1 cellular context compared by ENCODE assay signal in the genomic region with DNA sequence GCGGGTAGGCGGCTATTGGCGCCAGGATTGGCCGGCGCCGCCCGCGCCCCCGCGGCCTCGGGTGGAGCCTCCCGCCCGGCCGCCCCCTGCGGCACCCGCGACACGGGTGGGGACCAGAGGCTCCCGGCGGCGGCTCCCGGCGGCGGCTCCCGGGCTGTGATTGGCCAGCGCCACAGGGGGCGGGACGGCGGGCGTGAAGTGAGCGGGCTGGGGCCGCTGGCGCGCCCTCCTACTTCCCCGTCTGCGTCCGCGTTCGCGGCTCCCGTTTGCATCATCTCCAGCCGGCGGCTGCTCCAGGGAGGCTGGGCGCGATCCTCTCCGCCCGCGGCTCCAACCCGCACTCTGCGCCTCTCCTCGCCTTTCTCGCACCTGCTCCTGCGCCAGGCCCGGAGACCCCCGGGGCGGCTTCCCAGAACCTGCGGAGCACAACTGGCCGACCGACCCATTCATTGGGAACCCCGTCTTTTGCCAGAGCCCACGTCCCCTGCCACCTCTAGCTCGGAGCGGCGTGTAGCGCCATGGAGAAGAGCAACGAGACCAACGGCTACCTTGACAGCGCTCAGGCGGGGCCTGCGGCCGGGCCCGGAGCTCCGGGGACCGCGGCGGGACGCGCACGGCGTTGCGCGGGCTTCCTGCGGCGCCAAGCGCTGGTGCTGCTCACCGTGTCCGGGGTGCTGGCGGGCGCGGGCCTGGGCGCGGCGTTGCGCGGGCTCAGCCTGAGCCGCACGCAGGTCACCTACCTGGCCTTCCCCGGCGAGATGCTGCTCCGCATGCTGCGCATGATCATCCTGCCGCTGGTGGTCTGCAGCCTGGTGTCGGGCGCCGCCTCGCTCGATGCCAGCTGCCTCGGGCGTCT.
TF ChIP-seq lines count a peak whose summit lies in the region.

A gene (plus strand): TSS at position 274 of the 856 bp plus-strand sequence. CDS start 245 bp downstream, at position 519.

TF ChIP-seq in HepG2, 621 proteins besides CTCF, POLR2A, EP300 and RAD21 (continued from another document and continues in another):
- TF ChIP-seq, protein P1, sequence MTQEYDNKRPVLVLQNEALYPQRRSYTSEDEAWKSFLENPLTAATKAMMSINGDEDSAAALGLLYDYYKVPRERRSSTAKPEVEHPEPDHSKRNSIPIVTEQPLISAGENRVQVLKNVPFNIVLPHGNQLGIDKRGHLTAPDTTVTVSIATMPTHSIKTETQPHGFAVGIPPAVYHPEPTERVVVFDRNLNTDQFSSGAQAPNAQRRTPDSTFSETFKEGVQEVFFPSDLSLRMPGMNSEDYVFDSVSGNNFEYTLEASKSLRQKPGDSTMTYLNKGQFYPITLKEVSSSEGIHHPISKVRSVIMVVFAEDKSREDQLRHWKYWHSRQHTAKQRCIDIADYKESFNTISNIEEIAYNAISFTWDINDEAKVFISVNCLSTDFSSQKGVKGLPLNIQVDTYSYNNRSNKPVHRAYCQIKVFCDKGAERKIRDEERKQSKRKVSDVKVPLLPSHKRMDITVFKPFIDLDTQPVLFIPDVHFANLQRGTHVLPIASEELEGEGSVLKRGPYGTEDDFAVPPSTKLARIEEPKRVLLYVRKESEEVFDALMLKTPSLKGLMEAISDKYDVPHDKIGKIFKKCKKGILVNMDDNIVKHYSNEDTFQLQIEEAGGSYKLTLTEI (CRISPR knock-in tag; conservative IDR thresholded peaks at IDR 0.05) = no peak
- TF ChIP-seq, protein P2, sequence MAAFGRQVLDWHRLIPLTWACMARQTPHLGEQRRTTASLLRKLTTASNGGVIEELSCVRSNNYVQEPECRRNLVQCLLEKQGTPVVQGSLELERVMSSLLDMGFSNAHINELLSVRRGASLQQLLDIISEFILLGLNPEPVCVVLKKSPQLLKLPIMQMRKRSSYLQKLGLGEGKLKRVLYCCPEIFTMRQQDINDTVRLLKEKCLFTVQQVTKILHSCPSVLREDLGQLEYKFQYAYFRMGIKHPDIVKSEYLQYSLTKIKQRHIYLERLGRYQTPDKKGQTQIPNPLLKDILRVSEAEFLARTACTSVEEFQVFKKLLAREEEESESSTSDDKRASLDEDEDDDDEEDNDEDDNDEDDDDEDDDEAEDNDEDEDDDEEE (CRISPR knock-in tag; IDR thresholded peaks at IDR 0.05) = no peak
- TF ChIP-seq, protein P3, sequence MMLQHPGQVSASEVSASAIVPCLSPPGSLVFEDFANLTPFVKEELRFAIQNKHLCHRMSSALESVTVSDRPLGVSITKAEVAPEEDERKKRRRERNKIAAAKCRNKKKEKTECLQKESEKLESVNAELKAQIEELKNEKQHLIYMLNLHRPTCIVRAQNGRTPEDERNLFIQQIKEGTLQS (CRISPR knock-in tag; IDR thresholded peaks at IDR 0.05) = peak; percentile 93
- TF ChIP-seq ZFP90 (CRISPR knock-in tag; IDR thresholded peaks at IDR 0.05; ENCODE audit: borderline replicate concordance) (no peak; the same call in 1 of the 2 replicates), PITX1 (CRISPR knock-in tag; IDR thresholded peaks at IDR 0.05) (peak; percentile 13; the same call in 1 of the 2 replicates), ZFP37 (CRISPR knock-in tag; IDR thresholded peaks at IDR 0.05; ENCODE audit: borderline replicate concordance) (peak; percentile 76; the same call in 1 of the 2 replicates), ZNF670 (CRISPR knock-in tag; IDR thresholded peaks at IDR 0.05; ENCODE audit: borderline replicate concordance) (no peak), MEIS2 (CRISPR knock-in tag; IDR thresholded peaks at IDR 0.05) (0 out of 2 replicates have a peak, but pooled peaks have one; percentile 72), ARID2 (CRISPR knock-in tag; IDR thresholded peaks at IDR 0.05; ENCODE audit: borderline replicate concordance) (no peak), ZNF205 (CRISPR knock-in tag; IDR thresholded peaks at IDR 0.05) (no peak), RBFOX2 (IDR thresholded peaks at IDR 0.05; ENCODE audit: low read depth, low read length) (peak; percentile 86), ISL2 (CRISPR knock-in tag; IDR thresholded peaks at IDR 0.05) (peak; percentile 28; the same call in 1 of the 2 replicates), ZNF331 (CRISPR knock-in tag; IDR thresholded peaks at IDR 0.05) (no peak), BORCS8-MEF2B (CRISPR knock-in tag; IDR thresholded peaks at IDR 0.05) (no peak), NPAS2 (CRISPR knock-in tag; IDR thresholded peaks at IDR 0.05; ENCODE audit: borderline replicate concordance) (no peak), JDP2 (CRISPR knock-in tag; IDR thresholded peaks at IDR 0.05; ENCODE audit: borderline replicate concordance) (no peak), XRCC5 (optimal IDR thresholded peaks at IDR 0.05; ENCODE audit: low read length) (peak; percentile 4), RNF2 (conservative IDR thresholded peaks at IDR 0.05; ENCODE audit: low read depth) (0 out of 2 replicates have a peak, but pooled peaks have one; percentile 41), STAT5B (CRISPR knock-in tag; IDR thresholded peaks at IDR 0.05) (no peak), ZNF841 (CRISPR knock-in tag; IDR thresholded peaks at IDR 0.05; ENCODE audit: borderline replicate concordance) (peak; percentile 78; the same call in 1 of the 2 replicates), ZNF83 (CRISPR knock-in tag; IDR thresholded peaks at IDR 0.05; ENCODE audit: borderline replicate concordance) (no peak), ZIK1 (CRISPR knock-in tag; IDR thresholded peaks at IDR 0.05; ENCODE audit: borderline replicate concordance, low read depth) (peak; percentile 58; the same call in 1 of the 2 replicates), HOXA5 (CRISPR knock-in tag; IDR thresholded peaks at IDR 0.05) (peak; percentile 76), ZNF33A (CRISPR knock-in tag; IDR thresholded peaks at IDR 0.05; ENCODE audit: borderline replicate concordance) (no peak), ATRX (CRISPR knock-in tag; IDR thresholded peaks at IDR 0.05; ENCODE audit: borderline replicate concordance) (no peak), ZNF567 (CRISPR knock-in tag; IDR thresholded peaks at IDR 0.05; ENCODE audit: borderline replicate concordance) (0 out of 2 replicates have a peak, but pooled peaks have one; percentile 14), KLF9 (CRISPR knock-in tag; IDR thresholded peaks at IDR 0.05; ENCODE audit: low read depth) (no peak), ZSCAN12 (CRISPR knock-in tag; IDR thresholded peaks at IDR 0.05) (no peak; the same call in 1 of the 2 replicates), KDM3A (CRISPR knock-in tag; IDR thresholded peaks at IDR 0.05; ENCODE audit: low read depth) (no peak), GTF3A (CRISPR knock-in tag; conservative IDR thresholded peaks at IDR 0.05) (no peak), RCOR2 (CRISPR knock-in tag; IDR thresholded peaks at IDR 0.05) (no peak), SUZ12 (IDR thresholded peaks at IDR 0.05; ENCODE audit: low read depth, low read length) (no peak), NR1H2 (CRISPR knock-in tag; IDR thresholded peaks at IDR 0.05; ENCODE audit: borderline replicate concordance, low read depth) (no peak), ZNF235 (CRISPR knock-in tag; IDR thresholded peaks at IDR 0.05; ENCODE audit: borderline replicate concordance) (no peak; the same call in 1 of the 2 replicates), THAP11 (CRISPR knock-in tag; IDR thresholded peaks at IDR 0.05) (no peak; the same call in 1 of the 2 replicates), HIVEP1 (CRISPR knock-in tag; IDR thresholded peaks at IDR 0.05) (no peak), GATA4 (IDR thresholded peaks at IDR 0.05; ENCODE audit: borderline replicate concordance, low read depth) (no peak), ZNF775 (CRISPR knock-in tag; IDR thresholded peaks at IDR 0.05; ENCODE audit: borderline replicate concordance) (no peak), ZNF468 (CRISPR knock-in tag; IDR thresholded peaks at IDR 0.05) (no peak; the same call in 1 of the 2 replicates), ZNF296 (CRISPR knock-in tag; conservative IDR thresholded peaks at IDR 0.05) (no peak), POLR2G (IDR thresholded peaks at IDR 0.05; ENCODE audit: low read depth, low read length) (peak; percentile 83)
- TF ChIP-seq, protein P4, sequence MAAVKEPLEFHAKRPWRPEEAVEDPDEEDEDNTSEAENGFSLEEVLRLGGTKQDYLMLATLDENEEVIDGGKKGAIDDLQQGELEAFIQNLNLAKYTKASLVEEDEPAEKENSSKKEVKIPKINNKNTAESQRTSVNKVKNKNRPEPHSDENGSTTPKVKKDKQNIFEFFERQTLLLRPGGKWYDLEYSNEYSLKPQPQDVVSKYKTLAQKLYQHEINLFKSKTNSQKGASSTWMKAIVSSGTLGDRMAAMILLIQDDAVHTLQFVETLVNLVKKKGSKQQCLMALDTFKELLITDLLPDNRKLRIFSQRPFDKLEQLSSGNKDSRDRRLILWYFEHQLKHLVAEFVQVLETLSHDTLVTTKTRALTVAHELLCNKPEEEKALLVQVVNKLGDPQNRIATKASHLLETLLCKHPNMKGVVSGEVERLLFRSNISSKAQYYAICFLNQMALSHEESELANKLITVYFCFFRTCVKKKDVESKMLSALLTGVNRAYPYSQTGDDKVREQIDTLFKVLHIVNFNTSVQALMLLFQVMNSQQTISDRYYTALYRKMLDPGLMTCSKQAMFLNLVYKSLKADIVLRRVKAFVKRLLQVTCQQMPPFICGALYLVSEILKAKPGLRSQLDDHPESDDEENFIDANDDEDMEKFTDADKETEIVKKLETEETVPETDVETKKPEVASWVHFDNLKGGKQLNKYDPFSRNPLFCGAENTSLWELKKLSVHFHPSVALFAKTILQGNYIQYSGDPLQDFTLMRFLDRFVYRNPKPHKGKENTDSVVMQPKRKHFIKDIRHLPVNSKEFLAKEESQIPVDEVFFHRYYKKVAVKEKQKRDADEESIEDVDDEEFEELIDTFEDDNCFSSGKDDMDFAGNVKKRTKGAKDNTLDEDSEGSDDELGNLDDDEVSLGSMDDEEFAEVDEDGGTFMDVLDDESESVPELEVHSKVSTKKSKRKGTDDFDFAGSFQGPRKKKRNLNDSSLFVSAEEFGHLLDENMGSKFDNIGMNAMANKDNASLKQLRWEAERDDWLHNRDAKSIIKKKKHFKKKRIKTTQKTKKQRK (IDR thresholded peaks at IDR 0.05; ENCODE audit: low read length) = no peak
- TF ChIP-seq, protein P5, sequence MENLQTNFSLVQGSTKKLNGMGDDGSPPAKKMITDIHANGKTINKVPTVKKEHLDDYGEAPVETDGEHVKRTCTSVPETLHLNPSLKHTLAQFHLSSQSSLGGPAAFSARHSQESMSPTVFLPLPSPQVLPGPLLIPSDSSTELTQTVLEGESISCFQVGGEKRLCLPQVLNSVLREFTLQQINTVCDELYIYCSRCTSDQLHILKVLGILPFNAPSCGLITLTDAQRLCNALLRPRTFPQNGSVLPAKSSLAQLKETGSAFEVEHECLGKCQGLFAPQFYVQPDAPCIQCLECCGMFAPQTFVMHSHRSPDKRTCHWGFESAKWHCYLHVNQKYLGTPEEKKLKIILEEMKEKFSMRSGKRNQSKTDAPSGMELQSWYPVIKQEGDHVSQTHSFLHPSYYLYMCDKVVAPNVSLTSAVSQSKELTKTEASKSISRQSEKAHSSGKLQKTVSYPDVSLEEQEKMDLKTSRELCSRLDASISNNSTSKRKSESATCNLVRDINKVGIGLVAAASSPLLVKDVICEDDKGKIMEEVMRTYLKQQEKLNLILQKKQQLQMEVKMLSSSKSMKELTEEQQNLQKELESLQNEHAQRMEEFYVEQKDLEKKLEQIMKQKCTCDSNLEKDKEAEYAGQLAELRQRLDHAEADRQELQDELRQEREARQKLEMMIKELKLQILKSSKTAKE (CRISPR knock-in tag; IDR thresholded peaks at IDR 0.05; ENCODE audit: borderline replicate concordance) = no peak; the same call in 1 of the 2 replicates
- TF ChIP-seq, protein P6, sequence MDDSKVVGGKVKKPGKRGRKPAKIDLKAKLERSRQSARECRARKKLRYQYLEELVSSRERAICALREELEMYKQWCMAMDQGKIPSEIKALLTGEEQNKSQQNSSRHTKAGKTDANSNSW (CRISPR knock-in tag; IDR thresholded peaks at IDR 0.05; ENCODE audit: borderline replicate concordance) = no peak; the same call in 1 of the 2 replicates
- TF ChIP-seq, protein P7, sequence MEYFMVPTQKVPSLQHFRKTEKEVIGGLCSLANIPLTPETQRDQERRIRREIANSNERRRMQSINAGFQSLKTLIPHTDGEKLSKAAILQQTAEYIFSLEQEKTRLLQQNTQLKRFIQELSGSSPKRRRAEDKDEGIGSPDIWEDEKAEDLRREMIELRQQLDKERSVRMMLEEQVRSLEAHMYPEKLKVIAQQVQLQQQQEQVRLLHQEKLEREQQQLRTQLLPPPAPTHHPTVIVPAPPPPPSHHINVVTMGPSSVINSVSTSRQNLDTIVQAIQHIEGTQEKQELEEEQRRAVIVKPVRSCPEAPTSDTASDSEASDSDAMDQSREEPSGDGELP (IDR thresholded peaks at IDR 0.05; ENCODE audit: borderline replicate concordance, low read depth) = peak; percentile 42; the same call in 1 of the 2 replicates
- TF ChIP-seq, protein P8, sequence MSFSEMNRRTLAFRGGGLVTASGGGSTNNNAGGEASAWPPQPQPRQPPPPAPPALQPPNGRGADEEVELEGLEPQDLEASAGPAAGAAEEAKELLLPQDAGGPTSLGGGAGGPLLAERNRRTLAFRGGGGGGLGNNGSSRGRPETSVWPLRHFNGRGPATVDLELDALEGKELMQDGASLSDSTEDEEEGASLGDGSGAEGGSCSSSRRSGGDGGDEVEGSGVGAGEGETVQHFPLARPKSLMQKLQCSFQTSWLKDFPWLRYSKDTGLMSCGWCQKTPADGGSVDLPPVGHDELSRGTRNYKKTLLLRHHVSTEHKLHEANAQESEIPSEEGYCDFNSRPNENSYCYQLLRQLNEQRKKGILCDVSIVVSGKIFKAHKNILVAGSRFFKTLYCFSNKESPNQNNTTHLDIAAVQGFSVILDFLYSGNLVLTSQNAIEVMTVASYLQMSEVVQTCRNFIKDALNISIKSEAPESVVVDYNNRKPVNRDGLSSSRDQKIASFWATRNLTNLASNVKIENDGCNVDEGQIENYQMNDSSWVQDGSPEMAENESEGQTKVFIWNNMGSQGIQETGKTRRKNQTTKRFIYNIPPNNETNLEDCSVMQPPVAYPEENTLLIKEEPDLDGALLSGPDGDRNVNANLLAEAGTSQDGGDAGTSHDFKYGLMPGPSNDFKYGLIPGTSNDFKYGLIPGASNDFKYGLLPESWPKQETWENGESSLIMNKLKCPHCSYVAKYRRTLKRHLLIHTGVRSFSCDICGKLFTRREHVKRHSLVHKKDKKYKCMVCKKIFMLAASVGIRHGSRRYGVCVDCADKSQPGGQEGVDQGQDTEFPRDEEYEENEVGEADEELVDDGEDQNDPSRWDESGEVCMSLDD (CRISPR knock-in tag; IDR thresholded peaks at IDR 0.05; ENCODE audit: borderline replicate concordance) = peak; percentile 64; the same call in 1 of the 2 replicates
- TF ChIP-seq, protein P9, sequence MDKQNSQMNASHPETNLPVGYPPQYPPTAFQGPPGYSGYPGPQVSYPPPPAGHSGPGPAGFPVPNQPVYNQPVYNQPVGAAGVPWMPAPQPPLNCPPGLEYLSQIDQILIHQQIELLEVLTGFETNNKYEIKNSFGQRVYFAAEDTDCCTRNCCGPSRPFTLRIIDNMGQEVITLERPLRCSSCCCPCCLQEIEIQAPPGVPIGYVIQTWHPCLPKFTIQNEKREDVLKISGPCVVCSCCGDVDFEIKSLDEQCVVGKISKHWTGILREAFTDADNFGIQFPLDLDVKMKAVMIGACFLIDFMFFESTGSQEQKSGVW (CRISPR knock-in tag; IDR thresholded peaks at IDR 0.05; ENCODE audit: borderline replicate concordance) = no peak
- TF ChIP-seq, protein P10, sequence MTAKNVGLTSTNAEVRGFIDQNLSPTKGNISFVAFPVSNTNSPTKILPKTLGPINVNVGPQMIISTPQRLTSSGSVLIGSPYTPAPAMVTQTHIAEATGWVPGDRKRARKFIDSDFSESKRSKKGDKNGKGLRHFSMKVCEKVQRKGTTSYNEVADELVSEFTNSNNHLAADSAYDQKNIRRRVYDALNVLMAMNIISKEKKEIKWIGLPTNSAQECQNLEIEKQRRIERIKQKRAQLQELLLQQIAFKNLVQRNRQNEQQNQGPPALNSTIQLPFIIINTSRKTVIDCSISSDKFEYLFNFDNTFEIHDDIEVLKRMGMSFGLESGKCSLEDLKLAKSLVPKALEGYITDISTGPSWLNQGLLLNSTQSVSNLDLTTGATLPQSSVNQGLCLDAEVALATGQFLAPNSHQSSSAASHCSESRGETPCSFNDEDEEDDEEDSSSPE (CRISPR knock-in tag; IDR thresholded peaks at IDR 0.05) = peak; percentile 72; the same call in 1 of the 2 replicates
